ENCODE assay signal across 23 cellular contexts in genomic region chr2:74620671-74621070, GRCh38. TPM values are rescaled to one million over a fixed set of nuclear protein-coding genes. Genes with fewer than 3 reads are reported as not detected.
DNase-seq lines count a peak whose midpoint lies in the region; FAIRE-seq and TF ChIP-seq lines count a peak whose summit lies in the region.
"Had no signal": no experiment of that assay in that cellular context is flagged by ENCODE, and none has a peak within 500 bp of the region (broad histone marks: within the 10 kb centered on the region; RNA-seq: fewer than 3 reads in every experiment).

No MANE protein-coding gene starts in this region.

- DNase-seq in AG10803 (ENCODE audit: low read depth): peak; percentile 23
- DNase-seq in MG63: peak; percentile 5
- peak; percentile 54 to 69 for DNase-seq in thyroid gland
- DNase-seq in NCI-H1105 (lab: John Stamatoyannopoulos, UW): no peak
- no peak for DNase-seq in NCI-H69 (lab: John Stamatoyannopoulos, UW)
- no peak for DNase-seq in frontal cortex (ENCODE audit: low spot score in 2 of 2)
- DNase-seq: AML-193; C1 segment of cervical spinal cord; Calu3; CD4-positive, alpha-beta memory T cell; COR-L47; DMS53; DMS79 treated with DMSO at 0.1 percent for 48 hours; GF-D8; GOT3; HFFc6 had no signal

- H3K27ac Mint-ChIP-seq in dendritic cell treated with granulocyte-macrophage colony-stimulating factor and Interleukin-4, amounts not matched to agents 40 ng/mL and 50 ng/mL, for 4 days: peak overlapping the region; percentile 54
- H3K27ac Mint-ChIP-seq: CD4-positive, alpha-beta memory T cell; HFFc6 had no signal

- intact Hi-C loops in dendritic cell treated with granulocyte-macrophage colony-stimulating factor and Interleukin-4, amounts not matched to agents 40 ng/mL and 50 ng/mL, for 4 days (cut with micrococcal nuclease): no loop called here
- intact Hi-C loops in thyroid gland (cut with DNase I): no loop called here

- FAIRE-seq in frontal cortex (lab: Jason Lieb, UNC): no peak
- FAIRE-seq: A204.1, H54 had no signal

- H3K27me3 ChIP-seq in MG63 (peaks cover 3% of the 10 kb centered on the region), thyroid gland (no peaks in the 10 kb centered on the region)

- no peaks in the 10 kb centered on the region for H3K27me3 Mint-ChIP-seq in dendritic cell treated with granulocyte-macrophage colony-stimulating factor and Interleukin-4, amounts not matched to agents 40 ng/mL and 50 ng/mL, for 4 days

- H3K36me3 ChIP-seq in MG63 (no peaks in the 10 kb centered on the region), thyroid gland (no peaks in the 10 kb centered on the region)
- H3K36me3 ChIP-seq: HAP-1 had no signal

- peaks cover 15% of the 10 kb centered on the region for H3K4me1 Mint-ChIP-seq in dendritic cell treated with granulocyte-macrophage colony-stimulating factor and Interleukin-4, amounts not matched to agents 40 ng/mL and 50 ng/mL, for 4 days (ENCODE audit: low read depth)
- H3K4me1 Mint-ChIP-seq: CD4-positive, alpha-beta memory T cell had no signal

- H3K4me1 ChIP-seq in thyroid gland: peaks cover 0 to 8% of the 10 kb centered on the region in 2 donors

- no peaks in the 10 kb centered on the region for H3K9me3 Mint-ChIP-seq in dendritic cell treated with granulocyte-macrophage colony-stimulating factor and Interleukin-4, amounts not matched to agents 40 ng/mL and 50 ng/mL, for 4 days
- H3K9me3 Mint-ChIP-seq: CD4-positive, alpha-beta memory T cell; HFFc6 had no signal

- H3K4me3 Mint-ChIP-seq in dendritic cell treated with granulocyte-macrophage colony-stimulating factor and Interleukin-4, amounts not matched to agents 40 ng/mL and 50 ng/mL, for 4 days: no peak overlapping the region
- H3K4me3 Mint-ChIP-seq: CD4-positive, alpha-beta memory T cell; HFFc6 had no signal

- no peak for TF ChIP-seq POLR2A in thyroid gland (IDR thresholded peaks at IDR 0.05)

- WGBS in thyroid gland, 2 donors: 37 to 41% methylated on average over 12 of the region's 12 CpGs

- TF ChIP-seq CTCF in AG10803 (conservative IDR thresholded peaks at IDR 0.05; ENCODE audit: low read length) (no peak), thyroid gland (IDR thresholded peaks at IDR 0.05) (no peak)

- no peaks in the 10 kb centered on the region for H3K9me3 ChIP-seq in MG63
- no peaks in the 10 kb centered on the region for H3K9me3 ChIP-seq in thyroid gland
- H3K9me3 ChIP-seq: HAP-1 had no signal

- H3K36me3 Mint-ChIP-seq in dendritic cell treated with granulocyte-macrophage colony-stimulating factor and Interleukin-4, amounts not matched to agents 40 ng/mL and 50 ng/mL, for 4 days (ENCODE audit: low read depth): no peaks in the 10 kb centered on the region
- H3K36me3 Mint-ChIP-seq: CD4-positive, alpha-beta memory T cell had no signal

- H3K27ac ChIP-seq in thyroid gland: no peak overlapping the region
- H3K27ac ChIP-seq: 22Rv1 had no signal

- H3K4me3 ChIP-seq in AG10803 (ENCODE audit: low read length) (no peak overlapping the region), MG63 (no peak overlapping the region), thyroid gland (replicated peaks in 1 of 3) (no peak overlapping the region)
- H3K4me3 ChIP-seq: HAP-1 had no signal

RNA-seq across cellular contexts. Expression of gene M1AP, which starts 27.5 kb away (rescaled TPM):
- total RNA-seq in MG63 (2014; rRNA removed; shearing (Covaris generic); ENCODE audit: low replicate concordance): not detected in 2 replicates
- total RNA-seq in thyroid gland (1 to 10 TPM in 3 of 4 donors, under 1 TPM in 1; 0.81 to 2.6 (median 1.8) TPM), frontal cortex (0.41 TPM)
- total RNA-seq: Calu3; CD4-positive, alpha-beta memory T cell; Daoy; G401 had no signal

RNA-seq across cellular contexts. Expression of gene SEMA4F, which starts 33.4 kb away (rescaled TPM):
- total RNA-seq in MG63 (2014; rRNA removed; shearing (Covaris generic); ENCODE audit: low replicate concordance): 1.8 and 1.9 TPM in 2 replicates
- total RNA-seq in thyroid gland (1 to 10 TPM; 4.3 to 7.2 (median 6.1) TPM), frontal cortex (14.7 TPM)

Comparison
In these comparisons a context has a peak if more than half of its experiments do, and no peak if none do; other contexts are left out.
1. DNase-seq: peak in AG10803 (single experiment), MG63 (single experiment) and thyroid gland (2 of 2); none in NCI-H1105 (single experiment), NCI-H69 (single experiment) and frontal cortex (0 of 2).